ENCODE assay signal across 1 cellular context in genomic region chr4:8618961-8619720, GRCh38.
TF ChIP-seq lines count a peak whose summit lies in the region.

No MANE protein-coding gene starts in this region.

TF ChIP-seq in SK-N-SH, 30 proteins besides CTCF, POLR2A, EP300 and RAD21 (continued from another document):
- no peak for TF ChIP-seq ZBTB33 (IDR thresholded peaks at IDR 0.05; ENCODE audit: borderline replicate concordance, low read depth)
- no peak for TF ChIP-seq MXI1 (IDR thresholded peaks at IDR 0.05; ENCODE audit: low read depth, low read length)
- no peak for TF ChIP-seq RXRA (IDR thresholded peaks at IDR 0.05; ENCODE audit: borderline replicate concordance, low read depth)
- TF ChIP-seq ELF1 (IDR thresholded peaks at IDR 0.05): no peak
- no peak for TF ChIP-seq MEF2A (IDR thresholded peaks at IDR 0.05; ENCODE audit: borderline replicate concordance, low read depth)
- TF ChIP-seq IRF3 (IDR thresholded peaks at IDR 0.05; ENCODE audit: low read depth, low read length): no peak
- TF ChIP-seq TCF12 (IDR thresholded peaks at IDR 0.05): no peak
